15 cellular contexts compared by ENCODE assay signal in genomic region chr1:34356862-34357261, GRCh38.
A peak's percentile ranks its signal among the peaks of the same experiment; 100 is the strongest.
DNase-seq lines count a peak whose midpoint lies in the region; ATAC-seq and TF ChIP-seq lines count a peak whose summit lies in the region.
"Had no signal": no experiment of that assay in that cellular context is flagged by ENCODE, and none has a peak within 500 bp of the region (broad histone marks: within the 10 kb centered on the region; RNA-seq: fewer than 3 reads in every experiment).

No MANE protein-coding gene starts in this region.

- POLR2A ChIA-PET in CD4-positive, alpha-beta T cell (lab: Charles Lee) = no interaction called here

- no peaks in the 10 kb centered on the region for H3K36me3 Mint-ChIP-seq in CD4-positive, alpha-beta T cell (ENCODE audit: low read depth)
- H3K36me3 Mint-ChIP-seq: CD8-positive, alpha-beta T cell had no signal

- H3K4me3 Mint-ChIP-seq in CD4-positive, alpha-beta T cell = no peak overlapping the region
- H3K4me3 Mint-ChIP-seq: CD8-positive, alpha-beta T cell had no signal

- TF ChIP-seq CTCF in left lung (IDR thresholded peaks at IDR 0.05) (no peak), thyroid gland (IDR thresholded peaks at IDR 0.05) (no peak), omental fat pad (IDR thresholded peaks at IDR 0.05) (no peak)
- no peak for TF ChIP-seq CTCF in CD4-positive, alpha-beta T cell (IDR thresholded peaks at IDR 0.05)

- H3K27ac Mint-ChIP-seq in CD4-positive, alpha-beta T cell = no peak overlapping the region
- H3K27ac Mint-ChIP-seq: CD8-positive, alpha-beta T cell had no signal

- TF ChIP-seq POLR2A in thyroid gland (IDR thresholded peaks at IDR 0.05) = no peak

- H3K4me3 ChIP-seq in left lung (no peak overlapping the region), thyroid gland (replicated peaks in 1 of 3) (no peak overlapping the region)
- H3K4me3 ChIP-seq: A549, GM23248, HAP-1 had no signal

- no peaks in the 10 kb centered on the region for H3K9me3 Mint-ChIP-seq in CD4-positive, alpha-beta T cell
- H3K9me3 Mint-ChIP-seq: CD8-positive, alpha-beta T cell had no signal

- intact Hi-C loops in left lung (cut with DNase I) (no loop called here), thyroid gland (cut with DNase I) (no loop called here)
- intact Hi-C loops in CD4-positive, alpha-beta T cell (cut with DNase I, micrococcal nuclease) = no loop called here

- 76 to 79% methylated on average over 5 of the region's 5 CpGs for WGBS in thyroid gland, 2 donors

- H3K9me3 ChIP-seq in left lung (no peaks in the 10 kb centered on the region), thyroid gland (no peaks in the 10 kb centered on the region)
- H3K9me3 ChIP-seq in CD4-positive, alpha-beta T cell (ENCODE audit: control insufficient read depth, low read length) = no peaks in the 10 kb centered on the region
- H3K9me3 ChIP-seq: A549, HAP-1 had no signal

- CTCF ChIA-PET in CD4-positive, alpha-beta T cell (lab: Charles Lee) = no interaction called here

- ATAC-seq in left lung = peak; percentile 95
- ATAC-seq in CD4-positive, alpha-beta T cell (ENCODE audit: poor library complexity) = no peak
- ATAC-seq in omental fat pad (ENCODE audit: low FRiP score) = no peak
- ATAC-seq: A549; CD8-positive, alpha-beta T cell had no signal

- H3K36me3 ChIP-seq in left lung (no peaks in the 10 kb centered on the region), thyroid gland (no peaks in the 10 kb centered on the region)
- H3K36me3 ChIP-seq: HAP-1 had no signal

- peaks cover 66% of the 10 kb centered on the region for H3K27me3 Mint-ChIP-seq in CD4-positive, alpha-beta T cell

- DNase-seq in DMS53 (lab: John Stamatoyannopoulos, UW) = peak; percentile 41
- DNase-seq in DMS53 treated with DMSO at 0.1 percent for 48 hours (lab: John Stamatoyannopoulos, UW; ENCODE audit: unreplicated experiment) = no peak
- peak in 1 of 2 donors; percentile 48 for DNase-seq in left lung
- peak; percentile 15 to 24 for DNase-seq in thyroid gland
- no peak for DNase-seq in CD4-positive, alpha-beta T cell
- DNase-seq in omental fat pad (ENCODE audit: low spot score) = no peak
- DNase-seq in CD1c-positive myeloid dendritic cell (ENCODE audit: extremely low spot score) = no peak
- DNase-seq: AML-193; Calu3; CD8-positive, alpha-beta T cell; GM23248 had no signal

- H3K4me1 Mint-ChIP-seq in CD4-positive, alpha-beta T cell (ENCODE audit: low read depth) = no peaks in the 10 kb centered on the region

- H3K27ac ChIP-seq in left lung (no peak overlapping the region), thyroid gland (no peak overlapping the region)
- no peak overlapping the region for H3K27ac ChIP-seq in CD4-positive, alpha-beta T cell (ENCODE audit: low read depth, low read length)
- H3K27ac ChIP-seq: 22Rv1, A549, C4-2B, GM23248 had no signal

- H3K4me1 ChIP-seq in left lung = no peaks in the 10 kb centered on the region
- no peaks in the 10 kb centered on the region for H3K4me1 ChIP-seq in thyroid gland
- H3K4me1 ChIP-seq: A549, HAP-1 had no signal

- H3K27me3 ChIP-seq in left lung (no peaks in the 10 kb centered on the region), thyroid gland (no peaks in the 10 kb centered on the region)
- peaks cover 4% of the 10 kb centered on the region for H3K27me3 ChIP-seq in CD4-positive, alpha-beta T cell (ENCODE audit: control insufficient read depth, insufficient read depth, low read length)

Comparison
In these comparisons a context has a peak if more than half of its experiments do, and no peak if none do; other contexts are left out.
1. DNase-seq: peak in DMS53 (single experiment) and thyroid gland (2 of 2); none in DMS53 treated with DMSO at 0.1 percent for 48 hours (single experiment), CD4-positive, alpha-beta T cell (0 of 10), omental fat pad (single experiment) and CD1c-positive myeloid dendritic cell (single experiment).